In the genomic region with DNA sequence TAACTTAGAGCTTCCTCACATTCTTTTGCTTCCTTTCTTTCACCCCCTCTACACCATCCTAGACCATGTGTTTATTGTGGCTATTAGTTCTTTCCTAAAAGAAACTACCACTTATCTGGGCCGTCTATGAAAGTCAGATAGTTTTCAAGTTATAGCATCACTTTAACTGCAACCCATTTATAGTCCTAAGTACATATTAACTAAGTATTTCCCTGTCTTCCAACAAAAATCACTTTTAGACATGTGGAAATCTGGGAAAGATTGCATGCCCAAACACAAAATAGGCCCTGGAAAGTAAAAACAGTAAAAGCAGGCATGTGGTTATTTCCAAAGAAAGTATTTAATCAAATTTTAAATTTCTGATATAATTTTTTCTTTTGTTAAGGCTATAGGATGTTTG, we compare ENCODE assay signal across 13 cellular contexts. TPM values are rescaled to one million over a fixed set of nuclear protein-coding genes. Genes with fewer than 3 reads are reported as not detected.
DNase-seq lines count a peak whose midpoint lies in the region; TF ChIP-seq lines count a peak whose summit lies in the region.
"Had no signal": no experiment of that assay in that cellular context is flagged by ENCODE, and none has a peak within 500 bp of the region (broad histone marks: within the 10 kb centered on the region; RNA-seq: fewer than 3 reads in every experiment).

No MANE protein-coding gene starts in this region.

- H3K9me3 ChIP-seq in CD8-positive, alpha-beta memory T cell (ENCODE audit: low read length): no peaks in the 10 kb centered on the region
- no peaks in the 10 kb centered on the region for H3K9me3 ChIP-seq in smooth muscle cell (replicated peaks; ENCODE audit: low read depth)
- H3K9me3 ChIP-seq: MG63, upper lobe of right lung had no signal

- H3K9me3 Mint-ChIP-seq in CD8-positive, alpha-beta memory T cell: no peaks in the 10 kb centered on the region

- no peak overlapping the region for H2AFZ ChIP-seq in smooth muscle cell (ENCODE audit: low read depth)

- TF ChIP-seq CTCF in NB4 (IDR thresholded peaks at IDR 0.05; ENCODE audit: low read depth, low read length): no peak
- no peak for TF ChIP-seq CTCF in coronary artery (IDR thresholded peaks at IDR 0.05)
- TF ChIP-seq CTCF in smooth muscle cell (IDR thresholded peaks at IDR 0.05; ENCODE audit: borderline replicate concordance, insufficient read depth, poor library complexity, severe bottlenecking): no peak
- no peak for TF ChIP-seq CTCF in dorsolateral prefrontal cortex (IDR thresholded peaks at IDR 0.05 in 54 of 56, conservative IDR thresholded peaks at IDR 0.05 in 2 of 56; ENCODE audit: low read depth in 1 of 56, partially characterized antibody in 56 of 56)
- no peak for TF ChIP-seq CTCF in foreskin fibroblast (IDR thresholded peaks at IDR 0.05; ENCODE audit: low read depth, low read length)

- H3K4me1 Mint-ChIP-seq in CD8-positive, alpha-beta memory T cell: peaks cover 81 to 96% (median 87%) of the 10 kb centered on the region in 3 donors

- H3K79me2 ChIP-seq in smooth muscle cell (ENCODE audit: low read depth): peaks cover 93% of the 10 kb centered on the region

- no peak overlapping the region for H3K4me3 ChIP-seq in CD8-positive, alpha-beta memory T cell (ENCODE audit: low read length)
- H3K4me3 ChIP-seq in NB4 (ENCODE audit: low read depth, low read length): peak overlapping the region; percentile 96
- H3K4me3 ChIP-seq in coronary artery: peak overlapping the region; percentile 99
- H3K4me3 ChIP-seq in smooth muscle cell: peak overlapping the region; percentile 1
- H3K4me3 ChIP-seq in dorsolateral prefrontal cortex: peak overlapping the region in 18 of 59 donors; percentile 1 to 100 (median 12)
- H3K4me3 ChIP-seq in foreskin fibroblast (ENCODE audit: low read depth in 1 of 2, low read length in 2 of 2): no peak overlapping the region
- H3K4me3 ChIP-seq: MG63, upper lobe of right lung had no signal

- no peak overlapping the region for H3K9ac ChIP-seq in smooth muscle cell (ENCODE audit: low read depth)

- no peak for DNase-seq in CD8-positive, alpha-beta memory T cell
- no peak for DNase-seq in NB4 (ENCODE audit: low read depth)
- DNase-seq in coronary artery (ENCODE audit: low spot score): no peak
- DNase-seq in smooth muscle cell (lab: John Stamatoyannopoulos, UW; ENCODE audit: unreplicated experiment): no peak
- no peak for DNase-seq in dorsolateral prefrontal cortex
- no peak for DNase-seq in hepatic stellate cell (ENCODE audit: low spot score)
- no peak for DNase-seq in foreskin fibroblast
- no peak for DNase-seq in H4 (ENCODE audit: low spot score)
- DNase-seq: activated effector memory CD4-positive, alpha-beta T cell treated with anti-CD3 and anti-CD28 coated beads, Interleukin-2, amount 50 U/mL, for 16 hours; MG63; NCI-H2029 treated with DMSO at 0.1 percent for 48 hours; SHP77; upper lobe of right lung had no signal

- peaks cover 4% of the 10 kb centered on the region for H3F3A ChIP-seq in smooth muscle cell (ENCODE audit: low read depth)

- no peaks in the 10 kb centered on the region for H3K36me3 ChIP-seq in CD8-positive, alpha-beta memory T cell (ENCODE audit: insufficient read depth, low read length)
- no peaks in the 10 kb centered on the region for H3K36me3 ChIP-seq in smooth muscle cell (ENCODE audit: low read depth)

- peak overlapping the region; percentile 92 for H3K4me2 ChIP-seq in smooth muscle cell

- POLR2A ChIA-PET in CD8-positive, alpha-beta memory T cell (lab: Charles Lee): no interaction called here

- H3K27me3 Mint-ChIP-seq in CD8-positive, alpha-beta memory T cell: no peaks in the 10 kb centered on the region

- H3K36me3 Mint-ChIP-seq in CD8-positive, alpha-beta memory T cell: peaks cover 4 to 57% (median 12%) of the 10 kb centered on the region in 3 donors

- peak overlapping the region in 6 of 8 donors; percentile 26 to 97 (median 64) for H3K27ac Mint-ChIP-seq in CD8-positive, alpha-beta memory T cell

- intact Hi-C loops in dorsolateral prefrontal cortex (cut with DNase I): loop anchor here in 1 of 2 donors (10.0 kb wide), 1 partner anchor 50 kb away; no protein-coding TSS in a partner anchor

- H4K20me1 ChIP-seq in smooth muscle cell (ENCODE audit: low read depth): peaks cover 95% of the 10 kb centered on the region

- no peak for TF ChIP-seq POLR2A in NB4 (IDR thresholded peaks at IDR 0.05; ENCODE audit: extremely low read depth, insufficient read length)

- peak overlapping the region in 6 of 7 donors; percentile 12 to 69 (median 30) for H3K4me3 Mint-ChIP-seq in CD8-positive, alpha-beta memory T cell

- WGBS in smooth muscle cell (ENCODE audit: low lambda C conversion rate): 11% methylated on average over 1 of the region's 1 CpG

- no peak overlapping the region for H3K27ac ChIP-seq in CD8-positive, alpha-beta memory T cell (ENCODE audit: low read depth, low read length)
- H3K27ac ChIP-seq in coronary artery: peak overlapping the region; percentile 24 to 59
- peak overlapping the region; percentile 60 for H3K27ac ChIP-seq in smooth muscle cell (ENCODE audit: low read depth)
- peak overlapping the region in 24 of 59 donors; percentile 10 to 99 (median 34) for H3K27ac ChIP-seq in dorsolateral prefrontal cortex
- H3K27ac ChIP-seq: upper lobe of right lung had no signal

- CTCF ChIA-PET in CD8-positive, alpha-beta memory T cell (lab: Charles Lee): interaction anchor here (1.4 kb wide), 1 partner anchor 46 kb away, joined by 6 read pairs; no protein-coding TSS in a partner anchor

- H3K27me3 ChIP-seq in CD8-positive, alpha-beta memory T cell (ENCODE audit: insufficient read depth, low read length, poor library complexity, severe bottlenecking): no peaks in the 10 kb centered on the region
- H3K27me3 ChIP-seq in smooth muscle cell (ENCODE audit: low read depth) (no peaks in the 10 kb centered on the region), dorsolateral prefrontal cortex (no peaks in the 10 kb centered on the region)
- H3K27me3 ChIP-seq: MG63, upper lobe of right lung had no signal

- H3K4me1 ChIP-seq in CD8-positive, alpha-beta memory T cell (ENCODE audit: insufficient read depth, low read length): peaks cover 78% of the 10 kb centered on the region
- peaks cover 51% of the 10 kb centered on the region for H3K4me1 ChIP-seq in smooth muscle cell (ENCODE audit: low read depth)

RNA-seq across cellular contexts. Expression of gene MYLIP, which starts 5.5 kb away (rescaled TPM):
- 1 to 10 TPM; 7.7 to 9.0 TPM for total RNA-seq in CD8-positive, alpha-beta memory T cell
- 78.0 TPM for polyA plus RNA-seq in CD8-positive, alpha-beta memory T cell
- 25.0 and 42.2 TPM in 2 replicates for total RNA-seq in smooth muscle cell
- 29.9 and 41.8 TPM in 2 replicates for polyA plus RNA-seq in smooth muscle cell
- 10 to 100 TPM; 10.2 to 40.1 (median 21.7) TPM for total RNA-seq in dorsolateral prefrontal cortex
- total RNA-seq in H4 (2014; rRNA removed; shearing (Covaris generic)): 15.9 and 16.9 TPM in 2 replicates

Comparison
In these comparisons a context has a peak if more than half of its experiments do, and no peak if none do; other contexts are left out.
1. H3K4me3 ChIP-seq: peak in NB4 (single experiment), coronary artery (single experiment) and smooth muscle cell (single experiment); none in CD8-positive, alpha-beta memory T cell (single experiment) and foreskin fibroblast (0 of 2).